ENCODE assay signal across 10 cellular contexts in genomic region chr11:119335655-119336543, GRCh38. TPM values are rescaled to one million over a fixed set of nuclear protein-coding genes. Genes with fewer than 3 reads are reported as not detected.
DNase-seq lines count a peak whose midpoint lies in the region; ATAC-seq lines count a peak whose summit lies in the region.
"Had no signal": no experiment of that assay in that cellular context is flagged by ENCODE, and none has a peak within 500 bp of the region (broad histone marks: within the 10 kb centered on the region; RNA-seq: fewer than 3 reads in every experiment).

No MANE protein-coding gene starts in this region.

- peak overlapping the region; percentile 95; the same call in 1 of the 2 replicates for H3K9ac ChIP-seq in iPS-20b (ENCODE audit: low read depth, low read length)

- peaks cover 21% of the 10 kb centered on the region for H3K36me3 Mint-ChIP-seq in activated CD4-positive, alpha-beta memory T cell treated with anti-CD3 and anti-CD28 coated beads, Interleukin-2, amount 10 ng/mL, durations not matched to agents 7 days and 5 days (ENCODE audit: low read depth)
- H3K36me3 Mint-ChIP-seq in stimulated activated memory B cell treated with anti-CD40 and anti-IgM and Interleukin-4, amounts not matched to agents 10 μg/mL and 1 μg/mL and 100 μg/mL, for 72 hours, result peaks cover 14% of the 10 kb centered on the region

- peaks cover 14% of the 10 kb centered on the region for H3K36me3 ChIP-seq in iPS-20b (ENCODE audit: insufficient read depth, low read depth, low read length)
- H3K36me3 ChIP-seq: ovary, transverse colon had no signal

- no peaks in the 10 kb centered on the region for H3K9me3 Mint-ChIP-seq in activated CD4-positive, alpha-beta memory T cell treated with anti-CD3 and anti-CD28 coated beads, Interleukin-2, amount 10 ng/mL, durations not matched to agents 7 days and 5 days
- no peaks in the 10 kb centered on the region for H3K9me3 Mint-ChIP-seq in stimulated activated memory B cell treated with anti-CD40 and anti-IgM and Interleukin-4, amounts not matched to agents 10 μg/mL and 1 μg/mL and 100 μg/mL, for 72 hours

- peaks cover 64% of the 10 kb centered on the region for H3K4me1 Mint-ChIP-seq in activated CD4-positive, alpha-beta memory T cell treated with anti-CD3 and anti-CD28 coated beads, Interleukin-2, amount 10 ng/mL, durations not matched to agents 7 days and 5 days
- H3K4me1 Mint-ChIP-seq in stimulated activated memory B cell treated with anti-CD40 and anti-IgM and Interleukin-4, amounts not matched to agents 10 μg/mL and 1 μg/mL and 100 μg/mL, for 72 hours, result peaks cover 47% of the 10 kb centered on the region

- DNase-seq in activated CD8-positive, alpha-beta memory T cell treated with anti-CD3 and anti-CD28 coated beads, Interleukin-2, amount 50 U/mL, for 48 hours, result peak; percentile 53
- DNase-seq in activated CD8-positive, alpha-beta memory T cell treated with anti-CD3 and anti-CD28 coated beads for 24 hours, result no peak
- DNase-seq in activated CD4-positive, alpha-beta memory T cell treated with anti-CD3 and anti-CD28 coated beads, Interleukin-2, amount 10 ng/mL, durations not matched to agents 7 days and 5 days, result no peak
- no peak for DNase-seq in DMS 273 treated with DMSO at 0.1 percent for 48 hours (lab: John Stamatoyannopoulos, UW)
- DNase-seq in ACHN, result no peak
- DNase-seq in stimulated activated CD4-positive, alpha-beta T cell treated with anti-CD3 and anti-CD28 coated beads, Interleukin-1b, Interleukin-23, amount 100 ng/mL, for 48 hours, result no peak
- DNase-seq: transverse colon had no signal

- H3K27ac ChIP-seq in iPS-20b (ENCODE audit: low read length), result no peak overlapping the region
- H3K27ac ChIP-seq: ovary had no signal

- CTCF ChIA-PET in activated CD4-positive, alpha-beta memory T cell treated with anti-CD3 and anti-CD28 coated beads, Interleukin-2, amount 10 ng/mL, durations not matched to agents 7 days and 5 days (lab: Charles Lee), result interaction anchor here (2.2 to 6.7 kb wide), 2 partner anchors 12 to 20 kb away, joined by 10 to 136 read pairs; no protein-coding TSS in a partner anchor

- ATAC-seq in stimulated activated memory B cell treated with anti-CD40 and anti-IgM and Interleukin-4, amounts not matched to agents 10 μg/mL and 1 μg/mL and 100 μg/mL, for 72 hours, result no peak

- in situ Hi-C loops in ACHN (cut with HindIII; ENCODE audit: low pct_ligation_motif_present, low pct_unique_long_range_greater_than_20kb, low sequenced_read_pairs), result no loop called here

- H3K27me3 ChIP-seq in iPS-20b (ENCODE audit: insufficient read depth, low read length), result peaks cover 25% of the 10 kb centered on the region
- H3K27me3 ChIP-seq: ovary had no signal

- H3K9me3 ChIP-seq in iPS-20b (ENCODE audit: insufficient read depth, low read depth, low read length), result no peaks in the 10 kb centered on the region
- H3K9me3 ChIP-seq: ovary, transverse colon had no signal

- H3K4me1 ChIP-seq in iPS-20b (ENCODE audit: insufficient read depth, low read length), result peaks cover 18% of the 10 kb centered on the region; the same call in 1 of the 2 replicates

- H3K4me3 ChIP-seq in iPS-20b (ENCODE audit: low read length), result peak overlapping the region; percentile 98; the same call in 1 of the 2 replicates

- peak overlapping the region; percentile 100 for H3K4me3 Mint-ChIP-seq in activated CD4-positive, alpha-beta memory T cell treated with anti-CD3 and anti-CD28 coated beads, Interleukin-2, amount 10 ng/mL, durations not matched to agents 7 days and 5 days
- peak overlapping the region; percentile 99 for H3K4me3 Mint-ChIP-seq in stimulated activated memory B cell treated with anti-CD40 and anti-IgM and Interleukin-4, amounts not matched to agents 10 μg/mL and 1 μg/mL and 100 μg/mL, for 72 hours

- POLR2A ChIA-PET in activated CD4-positive, alpha-beta memory T cell treated with anti-CD3 and anti-CD28 coated beads, Interleukin-2, amount 10 ng/mL, durations not matched to agents 7 days and 5 days (lab: Charles Lee), result interaction anchor here (2.1 kb wide), 2 partner anchors 14 to 167 kb away, joined by 8 to 13 read pairs; partner anchors contain the start of gene NLRX1

- peaks cover 15% of the 10 kb centered on the region for H3K27me3 Mint-ChIP-seq in activated CD4-positive, alpha-beta memory T cell treated with anti-CD3 and anti-CD28 coated beads, Interleukin-2, amount 10 ng/mL, durations not matched to agents 7 days and 5 days
- peaks cover 20% of the 10 kb centered on the region for H3K27me3 Mint-ChIP-seq in stimulated activated memory B cell treated with anti-CD40 and anti-IgM and Interleukin-4, amounts not matched to agents 10 μg/mL and 1 μg/mL and 100 μg/mL, for 72 hours

- peak overlapping the region; percentile 94 for H3K27ac Mint-ChIP-seq in activated CD4-positive, alpha-beta memory T cell treated with anti-CD3 and anti-CD28 coated beads, Interleukin-2, amount 10 ng/mL, durations not matched to agents 7 days and 5 days
- peak overlapping the region; percentile 92 for H3K27ac Mint-ChIP-seq in stimulated activated memory B cell treated with anti-CD40 and anti-IgM and Interleukin-4, amounts not matched to agents 10 μg/mL and 1 μg/mL and 100 μg/mL, for 72 hours

RNA-seq across cellular contexts. Expression of gene RNF26, which starts 1.6 kb away (rescaled TPM):
- 10 to 100 TPM; 33.5 to 35.1 TPM for total RNA-seq in activated CD4-positive, alpha-beta memory T cell treated with anti-CD3 and anti-CD28 coated beads, Interleukin-2, amount 10 ng/mL, durations not matched to agents 7 days and 5 days

RNA-seq across cellular contexts. Expression of gene C1QTNF5, which starts 4.8 kb away (rescaled TPM):
- not detected for total RNA-seq in activated CD4-positive, alpha-beta memory T cell treated with anti-CD3 and anti-CD28 coated beads, Interleukin-2, amount 10 ng/mL, durations not matched to agents 7 days and 5 days

RNA-seq across cellular contexts. Expression of gene MFRP, which starts 10.6 kb away (rescaled TPM):
- not detected for total RNA-seq in activated CD4-positive, alpha-beta memory T cell treated with anti-CD3 and anti-CD28 coated beads, Interleukin-2, amount 10 ng/mL, durations not matched to agents 7 days and 5 days

RNA-seq across cellular contexts. Expression of gene MCAM, which starts 19.0 kb away (rescaled TPM):
- total RNA-seq in activated CD4-positive, alpha-beta memory T cell treated with anti-CD3 and anti-CD28 coated beads, Interleukin-2, amount 10 ng/mL, durations not matched to agents 7 days and 5 days, result 1 to 10 TPM; 6.5 to 6.6 TPM

RNA-seq across cellular contexts. Expression of gene USP2, which starts 45.6 kb away (rescaled TPM):
- total RNA-seq in activated CD4-positive, alpha-beta memory T cell treated with anti-CD3 and anti-CD28 coated beads, Interleukin-2, amount 10 ng/mL, durations not matched to agents 7 days and 5 days, result under 1 TPM; 0.48 to 0.53 TPM
